In the genomic region with DNA sequence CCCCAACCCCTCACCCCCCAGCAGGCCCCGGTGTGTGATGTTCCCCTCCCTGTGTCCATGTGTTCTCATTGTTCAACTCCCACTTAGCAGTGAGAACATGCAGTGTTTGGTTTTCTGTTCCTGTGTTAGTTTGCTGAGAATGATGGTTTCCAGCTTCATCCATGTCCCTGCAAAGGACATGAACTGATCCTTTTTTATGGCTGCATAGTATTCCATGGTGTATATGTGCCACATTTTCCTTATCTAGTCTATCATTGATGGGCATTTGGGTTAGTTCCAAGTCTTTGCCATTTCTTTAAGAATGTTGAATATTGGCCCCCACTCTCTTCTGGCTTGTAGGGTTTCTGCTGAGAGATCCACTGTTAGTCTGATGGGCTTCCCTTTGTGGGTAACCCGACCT, we compare ENCODE assay signal across 1 cellular context.
TF ChIP-seq lines count a peak whose summit lies in the region.
"Not testable (repeated sequence)": the region's sequence is repeated elsewhere in the genome, so short reads cannot be mapped to it uniquely, and the experiment has no call there.

No MANE protein-coding gene starts in this region.

- CTCF ChIA-PET in HEK293 (lab: Yijun Ruan, JAX), result not testable (repeated sequence)

- H3K4me3 ChIP-seq in HEK293 (ENCODE audit: low read depth, low read length), result not testable (repeated sequence)

- TF ChIP-seq CTCF in HEK293 (tag by site-specific recombination; IDR thresholded peaks at IDR 0.05), result not testable (repeated sequence)

- not testable (repeated sequence) for H3K4me1 ChIP-seq in HEK293 (ENCODE audit: control insufficient read depth, insufficient read depth, low read length)

- POLR2A ChIA-PET in HEK293 (lab: Yijun Ruan, JAX), result not testable (repeated sequence)

- not testable (repeated sequence) for H3K27ac ChIP-seq in HEK293 (ENCODE audit: extremely low read depth, low read depth, low read length)

- not testable (repeated sequence) for H3K9me3 ChIP-seq in HEK293 (ENCODE audit: control insufficient read depth, insufficient read depth, low read depth, low read length)

- peaks cover 4 to 27% of the 10 kb centered on the region in 2 experiments for H3K36me3 ChIP-seq in HEK293 (ENCODE audit: control insufficient read depth in 2 of 2, insufficient read depth in 1 of 2, low read length in 2 of 2)

TF ChIP-seq in HEK293, 187 proteins besides CTCF, POLR2A, EP300 and RAD21:
- TF ChIP-seq ZNF146 (tag by site-specific recombination; IDR thresholded peaks at IDR 0.05), result peak; percentile 99
- TF ChIP-seq, protein P1, sequence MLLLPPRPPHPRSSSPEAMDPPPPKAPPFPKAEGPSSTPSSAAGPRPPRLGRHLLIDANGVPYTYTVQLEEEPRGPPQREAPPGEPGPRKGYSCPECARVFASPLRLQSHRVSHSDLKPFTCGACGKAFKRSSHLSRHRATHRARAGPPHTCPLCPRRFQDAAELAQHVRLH (tag by site-specific recombination; IDR thresholded peaks at IDR 0.05), result peak; percentile 50; the same call in 1 of the 2 replicates
- TF ChIP-seq, protein P2, sequence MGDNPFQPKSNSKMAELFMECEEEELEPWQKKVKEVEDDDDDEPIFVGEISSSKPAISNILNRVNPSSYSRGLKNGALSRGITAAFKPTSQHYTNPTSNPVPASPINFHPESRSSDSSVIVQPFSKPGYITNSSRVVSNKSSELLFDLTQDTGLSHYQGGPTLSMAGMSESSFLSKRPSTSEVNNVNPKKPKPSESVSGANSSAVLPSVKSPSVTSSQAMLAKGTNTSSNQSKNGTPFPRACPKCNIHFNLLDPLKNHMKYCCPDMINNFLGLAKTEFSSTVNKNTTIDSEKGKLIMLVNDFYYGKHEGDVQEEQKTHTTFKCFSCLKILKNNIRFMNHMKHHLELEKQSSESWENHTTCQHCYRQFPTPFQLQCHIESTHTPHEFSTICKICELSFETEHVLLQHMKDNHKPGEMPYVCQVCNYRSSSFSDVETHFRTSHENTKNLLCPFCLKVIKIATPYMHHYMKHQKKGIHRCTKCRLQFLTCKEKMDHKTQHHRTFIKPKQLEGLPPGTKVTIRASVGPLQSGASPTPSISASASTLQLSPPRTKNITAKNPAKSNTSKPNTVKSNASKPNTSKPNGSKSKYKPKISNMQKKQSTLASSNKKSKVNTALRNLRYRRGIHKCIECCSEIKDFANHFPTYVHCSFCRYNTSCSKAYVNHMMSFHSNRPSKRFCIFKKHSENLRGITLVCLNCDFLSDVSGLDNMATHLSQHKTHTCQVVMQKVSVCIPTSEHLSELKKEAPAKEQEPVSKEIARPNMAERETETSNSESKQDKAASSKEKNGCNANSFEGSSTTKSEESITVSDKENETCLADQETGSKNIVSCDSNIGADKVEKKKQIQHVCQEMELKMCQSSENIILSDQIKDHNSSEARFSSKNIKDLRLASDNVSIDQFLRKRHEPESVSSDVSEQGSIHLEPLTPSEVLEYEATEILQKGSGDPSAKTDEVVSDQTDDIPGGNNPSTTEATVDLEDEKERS (tag by site-specific recombination; IDR thresholded peaks at IDR 0.05), result peak; percentile 67; the same call in 1 of the 2 replicates
